Comparison of ENCODE assay signal across 18 cellular contexts in the genomic region with DNA sequence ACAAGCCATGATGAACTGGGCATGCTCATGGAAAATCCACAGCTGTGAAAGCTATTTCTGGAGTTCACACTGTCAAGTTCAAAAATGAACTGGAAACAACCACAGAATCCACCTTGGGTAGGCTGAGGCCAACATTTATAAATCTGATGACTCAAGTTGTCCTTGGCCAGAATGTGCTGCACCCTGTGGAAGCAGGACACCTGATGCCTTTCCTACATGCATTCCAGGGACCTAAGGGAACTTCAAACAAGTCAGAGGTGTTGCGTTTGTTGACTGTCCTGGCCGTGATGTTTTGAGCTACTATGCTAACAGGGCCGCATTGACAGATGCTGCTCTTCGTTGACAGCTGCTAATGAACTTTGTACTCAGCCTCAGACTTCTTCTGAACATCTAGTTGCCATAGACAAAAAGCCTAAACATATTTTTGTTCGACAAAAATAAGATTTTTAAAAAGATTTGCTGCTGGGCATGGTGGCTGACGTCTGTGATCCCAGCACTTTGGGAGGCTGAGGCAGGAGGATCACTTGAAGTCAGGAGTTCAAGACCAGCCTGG.
DNase-seq lines count a peak whose midpoint lies in the region; ATAC-seq and TF ChIP-seq lines count a peak whose summit lies in the region.
"Had no signal": no experiment of that assay in that cellular context is flagged by ENCODE, and none has a peak within 500 bp of the region (broad histone marks: within the 10 kb centered on the region; RNA-seq: fewer than 3 reads in every experiment).

No MANE protein-coding gene starts in this region.

- no peak overlapping the region for H3K4me3 Mint-ChIP-seq in CD8-positive, alpha-beta memory T cell
- H3K4me3 Mint-ChIP-seq: natural killer cell had no signal

- 45 to 55% methylated on average over 6 of the region's 6 CpGs for WGBS in body of pancreas, 2 donors
- WGBS in liver, result 52% methylated on average over 6 of the region's 6 CpGs

- peaks cover 3 to 12% of the 10 kb centered on the region in 2 donors for H3K27me3 Mint-ChIP-seq in CD8-positive, alpha-beta memory T cell

- TF ChIP-seq POLR2A in body of pancreas (IDR thresholded peaks at IDR 0.05), result peak in 2 of 3 donors; percentile 25 to 32

- ATAC-seq in PC-3 (peak; percentile 64), body of pancreas (peak; percentile 96), HG02610 (IDR thresholded peaks at IDR 0.05; ENCODE audit: unreplicated experiment) (no peak)
- ATAC-seq: lower lobe of right lung, natural killer cell had no signal

- H3K36me3 Mint-ChIP-seq in CD8-positive, alpha-beta memory T cell, result no peaks in the 10 kb centered on the region
- H3K36me3 Mint-ChIP-seq: natural killer cell had no signal

- POLR2A ChIA-PET in PC-3 (lab: Charles Lee; ENCODE audit: unreplicated experiment), result interaction anchor here (0.5 to 0.6 kb wide), 2 partner anchors 14 to 161 kb away, joined by 4 to 8 read pairs; no protein-coding TSS in a partner anchor
- POLR2A ChIA-PET in CD8-positive, alpha-beta memory T cell (lab: Charles Lee), result no interaction called here

- intact Hi-C loops in PC-3 (cut with micrococcal nuclease) (no loop called here), body of pancreas (cut with DNase I) (loop anchor here (10.0 kb wide), 1 partner anchor 155 kb away; no protein-coding TSS in a partner anchor)

- H3K4me1 ChIP-seq in PC-3 (ENCODE audit: insufficient read depth, low read length), result peaks cover 25% of the 10 kb centered on the region
- peaks cover 25% of the 10 kb centered on the region for H3K4me1 ChIP-seq in body of pancreas
- H3K4me1 ChIP-seq in liver (ENCODE audit: control insufficient read depth in 4 of 4, insufficient read depth in 4 of 4, low read length in 3 of 4), result peaks cover 4 to 8% (median 5%) of the 10 kb centered on the region in 4 donors
- peaks cover 10% of the 10 kb centered on the region for H3K4me1 ChIP-seq in stomach smooth muscle (ENCODE audit: control insufficient read depth, insufficient read depth, low read length)
- H3K4me1 ChIP-seq in CD8-positive, alpha-beta memory T cell (ENCODE audit: insufficient read depth, low read length), result no peaks in the 10 kb centered on the region
- H3K4me1 ChIP-seq: lower lobe of right lung had no signal

- peaks cover 6% of the 10 kb centered on the region for H3F3A ChIP-seq in PC-3 (ENCODE audit: low read length, unreplicated experiment)

- H3K4me1 Mint-ChIP-seq in CD8-positive, alpha-beta memory T cell, result peaks cover 7 to 11% (median 10%) of the 10 kb centered on the region in 3 donors

- H3K9me3 ChIP-seq in PC-3 (ENCODE audit: low read length) (no peaks in the 10 kb centered on the region), body of pancreas (no peaks in the 10 kb centered on the region), liver (ENCODE audit: control insufficient read depth in 4 of 4, low read length in 3 of 4) (no peaks in the 10 kb centered on the region), stomach smooth muscle (ENCODE audit: control insufficient read depth in 2 of 2, low read length in 2 of 2) (no peaks in the 10 kb centered on the region)
- no peaks in the 10 kb centered on the region for H3K9me3 ChIP-seq in CD8-positive, alpha-beta memory T cell (ENCODE audit: low read length)
- H3K9me3 ChIP-seq: esophagus squamous epithelium, lower lobe of right lung, transverse colon had no signal

- no peak overlapping the region for H3K4me3 ChIP-seq in PC-3 (ENCODE audit: low read length)
- no peak overlapping the region for H3K4me3 ChIP-seq in body of pancreas
- no peak overlapping the region for H3K4me3 ChIP-seq in liver (ENCODE audit: low read depth in 1 of 3, low read length in 3 of 3)
- H3K4me3 ChIP-seq in stomach smooth muscle (ENCODE audit: low read length in 2 of 2), result no peak overlapping the region
- H3K4me3 ChIP-seq in CD8-positive, alpha-beta memory T cell (ENCODE audit: low read length), result no peak overlapping the region
- H3K4me3 ChIP-seq: esophagus squamous epithelium, lower lobe of right lung, transverse colon had no signal

- H3K9me2 ChIP-seq in PC-3 (replicated peaks; ENCODE audit: low read length), result no peaks in the 10 kb centered on the region

- H3K27ac ChIP-seq in PC-3 (ENCODE audit: low read length) (peak overlapping the region; percentile 72), body of pancreas (peak overlapping the region; percentile 52 to 75 (median 72)), liver (ENCODE audit: low read depth in 1 of 2, low read length in 2 of 2) (peak overlapping the region; percentile 79 to 80), stomach smooth muscle (ENCODE audit: low read length) (peak overlapping the region; percentile 41)
- H3K27ac ChIP-seq in CD8-positive, alpha-beta memory T cell (ENCODE audit: low read depth, low read length), result no peak overlapping the region
- H3K27ac ChIP-seq: C4-2B, esophagus squamous epithelium, lower lobe of right lung had no signal

- H4K20me1 ChIP-seq in PC-3 (ENCODE audit: low read length), result no peaks in the 10 kb centered on the region

- TF ChIP-seq RAD21 in liver (IDR thresholded peaks at IDR 0.05), result peak; percentile 41 to 67

- DNase-seq in PC-3 (peak; percentile 83), body of pancreas (peak; percentile 63 to 88 (median 79)), hippocampal formation (lab: John Stamatoyannopoulos, UW) (no peak), NCI-H526 treated with DMSO at 0.1 percent for 48 hours (lab: John Stamatoyannopoulos, UW) (no peak)
- no peak for DNase-seq in CD8-positive, alpha-beta memory T cell
- DNase-seq: dermis blood vessel endothelial cell; esophagus squamous epithelium; Kasumi-1; lower lobe of right lung; natural killer cell; NCI-H187; stimulated activated CD4-positive, alpha-beta T cell treated with anti-CD3 and anti-CD28 coated beads, Interleukin-2, amount 100 ng/mL, for 48 hours; SW 1271; transverse colon had no signal

- H3K9ac ChIP-seq in PC-3 (ENCODE audit: low read length) (peak overlapping the region; percentile 26; the same call in 1 of the 2 replicates), liver (ENCODE audit: low read depth in 1 of 2, low read length in 2 of 2) (peak overlapping the region in 1 of 2 donors; percentile 43), stomach smooth muscle (ENCODE audit: low read length in 2 of 2) (no peak overlapping the region)

- CTCF ChIA-PET in PC-3 (lab: Charles Lee), result interaction anchor here (0.8 kb wide), 1 partner anchor 48 kb away, joined by 6 read pairs; no protein-coding TSS in a partner anchor
- CTCF ChIA-PET in CD8-positive, alpha-beta memory T cell (lab: Charles Lee), result no interaction called here

- H3K36me3 ChIP-seq in PC-3 (ENCODE audit: low read depth, low read length) (no peaks in the 10 kb centered on the region), body of pancreas (replicated peaks in 1 of 2; ENCODE audit: insufficient read depth in 1 of 2, low read depth in 2 of 2) (no peaks in the 10 kb centered on the region), liver (ENCODE audit: control insufficient read depth in 4 of 4, insufficient read depth in 3 of 4, low read depth in 1 of 4, low read length in 3 of 4) (no peaks in the 10 kb centered on the region), stomach smooth muscle (ENCODE audit: control insufficient read depth in 2 of 2, insufficient read depth in 2 of 2, low read length in 2 of 2) (no peaks in the 10 kb centered on the region)
- H3K36me3 ChIP-seq in CD8-positive, alpha-beta memory T cell (ENCODE audit: insufficient read depth, low read length), result no peaks in the 10 kb centered on the region
- H3K36me3 ChIP-seq: esophagus squamous epithelium, lower lobe of right lung, transverse colon had no signal

- no peak overlapping the region for H2AFZ ChIP-seq in PC-3 (ENCODE audit: low read length)

- no peaks in the 10 kb centered on the region for H3K79me2 ChIP-seq in PC-3 (ENCODE audit: low read length)

- no peaks in the 10 kb centered on the region for H3K9me3 Mint-ChIP-seq in CD8-positive, alpha-beta memory T cell
- H3K9me3 Mint-ChIP-seq: natural killer cell had no signal

- no TSS peak for BruUV-seq in PC-3 (replicated peaks; lab: Mats Ljungman, UMichigan)

- H3K27ac Mint-ChIP-seq in CD8-positive, alpha-beta memory T cell, result no peak overlapping the region
- H3K27ac Mint-ChIP-seq: natural killer cell had no signal

- no peak overlapping the region for H3K4me2 ChIP-seq in PC-3 (ENCODE audit: low read length)

- H3K27me3 ChIP-seq in PC-3 (ENCODE audit: low read length) (no peaks in the 10 kb centered on the region), body of pancreas (no peaks in the 10 kb centered on the region), liver (ENCODE audit: control insufficient read depth in 4 of 4, insufficient read depth in 4 of 4, low read length in 3 of 4) (no peaks in the 10 kb centered on the region), stomach smooth muscle (ENCODE audit: control insufficient read depth in 1 of 2, insufficient read depth in 2 of 2, low read length in 2 of 2) (no peaks in the 10 kb centered on the region)
- no peaks in the 10 kb centered on the region for H3K27me3 ChIP-seq in CD8-positive, alpha-beta memory T cell (ENCODE audit: insufficient read depth, low read length, poor library complexity, severe bottlenecking)
- H3K27me3 ChIP-seq: esophagus squamous epithelium, transverse colon had no signal

- no peak for TF ChIP-seq CTCF in PC-3 (conservative IDR thresholded peaks at IDR 0.05; ENCODE audit: low read depth, low read length)
- TF ChIP-seq CTCF in body of pancreas (IDR thresholded peaks at IDR 0.05), result no peak
- TF ChIP-seq CTCF in liver (IDR thresholded peaks at IDR 0.05; ENCODE audit: low read depth, low read length, missing input control), result no peak

TF ChIP-seq in liver, 16 proteins besides CTCF, POLR2A, EP300 and RAD21 (continues in another document):
- TF ChIP-seq FOXA1 (IDR thresholded peaks at IDR 0.05) (peak; percentile 88), YY1 (IDR thresholded peaks at IDR 0.05) (peak; percentile 59), HNF4A (conservative IDR thresholded peaks at IDR 0.05) (peak; percentile 85 to 89), TAF1 (conservative IDR thresholded peaks at IDR 0.05) (no peak), JUND (IDR thresholded peaks at IDR 0.05) (peak; percentile 43 to 92), HNF4G (IDR thresholded peaks at IDR 0.05) (peak; percentile 69), RXRA (IDR thresholded peaks at IDR 0.05) (peak; percentile 90 to 96), EGR1 (IDR thresholded peaks at IDR 0.05; ENCODE audit: low read depth in 2 of 2) (peak; percentile 10 to 33), FOXA2 (IDR thresholded peaks at IDR 0.05) (peak; percentile 85), SP1 (IDR thresholded peaks at IDR 0.05) (peak; percentile 95), NR2F2 (IDR thresholded peaks at IDR 0.05) (no peak), GABPA (IDR thresholded peaks at IDR 0.05 in 1 of 2, conservative IDR thresholded peaks at IDR 0.05 in 1 of 2) (peak in 1 of 2 donors; percentile 22)
- TF ChIP-seq, protein P1, sequence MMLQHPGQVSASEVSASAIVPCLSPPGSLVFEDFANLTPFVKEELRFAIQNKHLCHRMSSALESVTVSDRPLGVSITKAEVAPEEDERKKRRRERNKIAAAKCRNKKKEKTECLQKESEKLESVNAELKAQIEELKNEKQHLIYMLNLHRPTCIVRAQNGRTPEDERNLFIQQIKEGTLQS (IDR thresholded peaks at IDR 0.05), result peak; percentile 37

Comparison
In these comparisons a context has a peak if more than half of its experiments do, and no peak if none do; other contexts are left out.
1. DNase-seq: peak in PC-3 (single experiment) and body of pancreas (4 of 4); none in hippocampal formation (0 of 2), CD8-positive, alpha-beta memory T cell (0 of 5) and NCI-H526 treated with DMSO at 0.1 percent for 48 hours (single experiment).